In genomic region chr2:96801464-96802280, GRCh38 we compare ENCODE assay signal across 11 cellular contexts. TPM values are rescaled to one million over a fixed set of nuclear protein-coding genes. Genes with fewer than 3 reads are reported as not detected.
DNase-seq lines count a peak whose midpoint lies in the region; ATAC-seq and TF ChIP-seq lines count a peak whose summit lies in the region.
"Had no signal": no experiment of that assay in that cellular context is flagged by ENCODE, and none has a peak within 500 bp of the region (broad histone marks: within the 10 kb centered on the region; RNA-seq: fewer than 3 reads in every experiment).

No MANE protein-coding gene starts in this region.

- H3K36me3 ChIP-seq in A673 (ENCODE audit: insufficient read depth, low read length, poor library complexity, severe bottlenecking) (no peaks in the 10 kb centered on the region), DND-41 (ENCODE audit: insufficient read depth, low read length) (peaks cover 47% of the 10 kb centered on the region), OCI-LY7 (ENCODE audit: insufficient read depth, low read length) (peaks cover 10% of the 10 kb centered on the region; the same call in 1 of the 2 replicates), ectodermal cell (ENCODE audit: control insufficient read depth, insufficient read depth, low read length) (peaks cover 10% of the 10 kb centered on the region)
- H3K36me3 ChIP-seq: prostate gland had no signal

- no peaks in the 10 kb centered on the region for H3K9me2 ChIP-seq in OCI-LY7 (ENCODE audit: insufficient read depth, low read length)

- CTCF ChIA-PET in A673 (lab: Charles Lee) (no interaction called here), OCI-LY7 (lab: Charles Lee; ENCODE audit: unreplicated experiment) (interaction anchor here (1.3 kb wide), 1 partner anchor 38 kb away, joined by 5 read pairs; no protein-coding TSS in a partner anchor)

- no peaks in the 10 kb centered on the region for H3K27me3 ChIP-seq in A673 (replicated peaks; ENCODE audit: insufficient read depth, low read depth, low read length, poor library complexity)
- no peaks in the 10 kb centered on the region for H3K27me3 ChIP-seq in DND-41 (ENCODE audit: insufficient read depth, low read length, poor library complexity)
- no peaks in the 10 kb centered on the region for H3K27me3 ChIP-seq in ectodermal cell (ENCODE audit: control insufficient read depth, insufficient read depth, low read length, poor library complexity, severe bottlenecking)
- H3K27me3 ChIP-seq: esophagus muscularis mucosa, vagina had no signal

- no peak overlapping the region for H3K4me3 ChIP-seq in A673 (ENCODE audit: low read depth, low read length, poor library complexity, severe bottlenecking)
- H3K4me3 ChIP-seq in DND-41 (ENCODE audit: low read depth in 1 of 2, low read length in 2 of 2) = no peak overlapping the region
- H3K4me3 ChIP-seq in OCI-LY7 (ENCODE audit: low read depth, low read length, poor library complexity, severe bottlenecking) = no peak overlapping the region
- H3K4me3 ChIP-seq in ectodermal cell (ENCODE audit: insufficient read depth, low read depth, low read length) = no peak overlapping the region
- H3K4me3 ChIP-seq: esophagus muscularis mucosa, prostate gland, vagina had no signal

- intact Hi-C loops in A673 (cut with micrococcal nuclease; ENCODE audit: unreplicated experiment) = no loop called here
- intact Hi-C loops in OCI-LY7 (cut with micrococcal nuclease; ENCODE audit: unreplicated experiment) = loop anchor here (1.0 to 5.0 kb wide), 2 partner anchors 38 to 199 kb away; no protein-coding TSS in a partner anchor

- 0 out of 3 replicates have a peak, but pooled peaks have one; percentile 2 for ATAC-seq in DND-41 (ENCODE audit: insufficient read depth, low read depth)

- DNase-seq in A673 (ENCODE audit: low spot score) (no peak), DND-41 (no peak), OCI-LY7 (ENCODE audit: low spot score) (no peak), OCI-M2 (lab: John Stamatoyannopoulos, UW; ENCODE audit: unreplicated experiment) (no peak), NCI-H1417 (lab: John Stamatoyannopoulos, UW) (no peak), HCEC 1CT (no peak), NCI-H2107 treated with DMSO at 0.1 percent for 48 hours (lab: John Stamatoyannopoulos, UW; ENCODE audit: unreplicated experiment) (no peak)

- TF ChIP-seq CTCF in A673 (conservative IDR thresholded peaks at IDR 0.05; ENCODE audit: low read depth, low read length) (no peak), DND-41 (IDR thresholded peaks at IDR 0.05; ENCODE audit: borderline replicate concordance, extremely low read depth, low read length, poor library complexity, severe bottlenecking) (no peak), OCI-LY7 (conservative IDR thresholded peaks at IDR 0.05; ENCODE audit: low read length) (no peak)

- no peak overlapping the region for H3K9ac ChIP-seq in DND-41 (ENCODE audit: low read depth, low read length)

- H3K27ac ChIP-seq in A673 (ENCODE audit: low read depth, low read length, poor library complexity, severe bottlenecking) (peak overlapping the region; percentile 33), DND-41 (ENCODE audit: low read length) (no peak overlapping the region), OCI-LY7 (ENCODE audit: low read depth, low read length, poor library complexity, severe bottlenecking) (no peak overlapping the region), ectodermal cell (ENCODE audit: insufficient read depth, low read depth, low read length, poor library complexity, severe bottlenecking) (peak overlapping the region; percentile 69)
- H3K27ac ChIP-seq: esophagus muscularis mucosa, prostate gland, vagina had no signal

- H3K9me3 ChIP-seq in A673 (ENCODE audit: low read depth, low read length, poor library complexity, severe bottlenecking) (no peaks in the 10 kb centered on the region), DND-41 (ENCODE audit: insufficient read depth, low read length, severe bottlenecking) (no peaks in the 10 kb centered on the region), OCI-LY7 (ENCODE audit: low read length) (no peaks in the 10 kb centered on the region), ectodermal cell (ENCODE audit: control insufficient read depth, low read length) (no peaks in the 10 kb centered on the region)
- H3K9me3 ChIP-seq: esophagus muscularis mucosa, prostate gland, vagina had no signal

- peaks cover 8% of the 10 kb centered on the region for H3K4me1 ChIP-seq in A673 (ENCODE audit: insufficient read depth, low read length, poor library complexity, severe bottlenecking)
- no peaks in the 10 kb centered on the region for H3K4me1 ChIP-seq in DND-41 (ENCODE audit: insufficient read depth, low read length)
- H3K4me1 ChIP-seq in OCI-LY7 (ENCODE audit: insufficient read depth, low read length, poor library complexity, severe bottlenecking) = peaks cover 23% of the 10 kb centered on the region
- H3K4me1 ChIP-seq in ectodermal cell (ENCODE audit: control insufficient read depth, insufficient read depth, low read length) = no peaks in the 10 kb centered on the region
- H3K4me1 ChIP-seq: prostate gland had no signal

- H3K79me2 ChIP-seq in DND-41 (ENCODE audit: insufficient read depth, low read length) = no peaks in the 10 kb centered on the region
- H3K79me2 ChIP-seq in OCI-LY7 (ENCODE audit: insufficient read depth, low read depth, low read length) = no peaks in the 10 kb centered on the region

- 85 to 91% methylated on average over 4 of the region's 4 CpGs for WGBS in ectodermal cell, 2 experiments

- no peaks in the 10 kb centered on the region; the same call in 1 of the 2 replicates for H4K20me1 ChIP-seq in DND-41 (ENCODE audit: insufficient read depth, low read length)
- H4K20me1 ChIP-seq in OCI-LY7 (ENCODE audit: insufficient read depth, low read length) = no peaks in the 10 kb centered on the region

- no peak overlapping the region for H3K4me2 ChIP-seq in DND-41 (ENCODE audit: insufficient read depth, low read length)
- H3K4me2 ChIP-seq in OCI-LY7 (ENCODE audit: low read length) = no peak overlapping the region

- BruUV-seq in A673 (replicated peaks; lab: Mats Ljungman, UMichigan) (TSS peak; percentile 53), OCI-LY7 (replicated peaks; lab: Mats Ljungman, UMichigan) (TSS peak; percentile 53)

- POLR2A ChIA-PET in A673 (lab: Charles Lee; ENCODE audit: low non-redundant PET) = no interaction called here
- POLR2A ChIA-PET in OCI-LY7 (lab: Charles Lee) = interaction anchor here (1.0 kb wide), 1 partner anchor 15 kb away, joined by 4 read pairs; the partner anchor contains the start of gene CNNM3

- H2AFZ ChIP-seq in DND-41 (ENCODE audit: low read depth, low read length) = no peak overlapping the region
- H2AFZ ChIP-seq in OCI-LY7 (ENCODE audit: low read length) = peak overlapping the region; percentile 13; the same call in 1 of the 2 replicates

RNA-seq across cellular contexts. Expression of gene CNNM3, which starts 14.4 kb away (rescaled TPM):
- total RNA-seq in A673 (2021) (20.3 and 20.9 TPM in 2 replicates), OCI-LY7 (2022) (18.2 and 18.6 TPM in 2 replicates)
- total RNA-seq in OCI-LY7 (2014; rRNA removed; shearing (Covaris generic)) = 9.1 and 13.5 TPM in 2 replicates
- 27.0 TPM for polyA plus RNA-seq in ectodermal cell (2013, experiment 1 of 4)
- 26.9 TPM for polyA plus RNA-seq in ectodermal cell (2013, experiment 2 of 4)
- 19.5 TPM for polyA plus RNA-seq in ectodermal cell (2013, experiment 3 of 4)
- 20.1 TPM for polyA plus RNA-seq in ectodermal cell (2013, experiment 4 of 4)

RNA-seq across cellular contexts. Expression of gene CNNM4, which starts 41.0 kb away (rescaled TPM):
- total RNA-seq in A673 (2021) (15.0 and 16.3 TPM in 2 replicates), OCI-LY7 (2022) (5.9 and 6.4 TPM in 2 replicates)
- total RNA-seq in OCI-LY7 (2014; rRNA removed; shearing (Covaris generic)) = 5.1 and 5.4 TPM in 2 replicates
- polyA plus RNA-seq in ectodermal cell (2013, experiment 1 of 4) = 23.3 TPM
- 25.5 TPM for polyA plus RNA-seq in ectodermal cell (2013, experiment 2 of 4)
- 19.2 TPM for polyA plus RNA-seq in ectodermal cell (2013, experiment 3 of 4)
- polyA plus RNA-seq in ectodermal cell (2013, experiment 4 of 4) = 20.1 TPM

RNA-seq across cellular contexts. Expression of gene ANKRD23, which starts 42.1 kb away (rescaled TPM):
- 6.2 and 8.6 TPM in 2 replicates for total RNA-seq in A673 (2021)
- total RNA-seq in OCI-LY7 (2014; rRNA removed; shearing (Covaris generic)) = 6.4 and 6.5 TPM in 2 replicates
- 6.7 and 6.9 TPM in 2 replicates for total RNA-seq in OCI-LY7 (2022)
- polyA plus RNA-seq in ectodermal cell (2013, experiment 1 of 4) = 5.2 TPM
- polyA plus RNA-seq in ectodermal cell (2013, experiment 2 of 4) = 4.7 TPM
- 2.2 TPM for polyA plus RNA-seq in ectodermal cell (2013, experiment 3 of 4)
- polyA plus RNA-seq in ectodermal cell (2013, experiment 4 of 4) = 3.6 TPM

RNA-seq across cellular contexts. Expression of gene ANKRD39, which starts 56.1 kb away (rescaled TPM):
- 21.0 and 25.3 TPM in 2 replicates for total RNA-seq in A673 (2021)
- total RNA-seq in OCI-LY7 (2014; rRNA removed; shearing (Covaris generic)) = 16.0 and 24.1 TPM in 2 replicates
- total RNA-seq in OCI-LY7 (2022) = 20.7 and 22.2 TPM in 2 replicates
- 13.1 TPM for polyA plus RNA-seq in ectodermal cell (2013, experiment 1 of 4)
- 10.3 TPM for polyA plus RNA-seq in ectodermal cell (2013, experiment 2 of 4)
- polyA plus RNA-seq in ectodermal cell (2013, experiment 3 of 4) = 11.8 TPM
- 11.6 TPM for polyA plus RNA-seq in ectodermal cell (2013, experiment 4 of 4)

Comparison
In these comparisons a context has a peak if more than half of its experiments do, and no peak if none do; other contexts are left out.
1. H3K27ac ChIP-seq: peak in A673 (single experiment) and ectodermal cell (single experiment); none in DND-41 (single experiment) and OCI-LY7 (single experiment).